ENCODE assay signal across 21 cellular contexts in genomic region chr1:245118806-245119205, GRCh38.
"Had no signal": no experiment of that assay in that cellular context is flagged by ENCODE, and none has a peak within 500 bp of the region (broad histone marks: within the 10 kb centered on the region; RNA-seq: fewer than 3 reads in every experiment).

No MANE protein-coding gene starts in this region.

- H3K27me3 ChIP-seq: cardiac muscle cell, esophagus squamous epithelium, heart left ventricle, right atrium auricular region, suprapubic skin, thyroid gland had no signal

- H3K27me3 Mint-ChIP-seq: dendritic cell treated with granulocyte-macrophage colony-stimulating factor and Interleukin-4, amounts not matched to agents 40 ng/mL and 50 ng/mL, for 4 days; naive B cell had no signal

- H3K4me1 ChIP-seq: esophagus squamous epithelium, right atrium auricular region, suprapubic skin had no signal

- H3K4me1 Mint-ChIP-seq: naive B cell; nephron; stimulated activated effector memory CD8-positive, alpha-beta T cell treated with anti-CD3 and anti-CD28 coated beads, Interleukin-12 subunit alpha, Interleukin-12 subunit beta, amount 100 ng/mL, for 72 hours had no signal

- FAIRE-seq: colon, frontal cortex, islet of Langerhans had no signal

- H3K4me3 ChIP-seq: cardiac muscle cell, esophagus squamous epithelium, heart left ventricle, right atrium auricular region, smooth muscle cell, suprapubic skin, thyroid gland had no signal

- H3K9me3 ChIP-seq: esophagus squamous epithelium, heart left ventricle, right atrium auricular region, suprapubic skin, thyroid gland had no signal

- H3K4me3 Mint-ChIP-seq: dendritic cell treated with granulocyte-macrophage colony-stimulating factor and Interleukin-4, amounts not matched to agents 40 ng/mL and 50 ng/mL, for 4 days; naive B cell; nephron; stimulated activated effector memory CD8-positive, alpha-beta T cell treated with anti-CD3 and anti-CD28 coated beads, Interleukin-12 subunit alpha, Interleukin-12 subunit beta, amount 100 ng/mL, for 72 hours had no signal

- H3K27ac ChIP-seq: cardiac muscle cell, esophagus squamous epithelium, heart left ventricle, right atrium auricular region, suprapubic skin, thyroid gland had no signal

- ATAC-seq: heart left ventricle; left lobe of liver; stimulated activated effector memory CD8-positive, alpha-beta T cell treated with anti-CD3 and anti-CD28 coated beads, Interleukin-12 subunit alpha, Interleukin-12 subunit beta, amount 100 ng/mL, for 72 hours; stimulated activated naive CD8-positive, alpha-beta T cell treated with anti-CD3 and anti-CD28 coated beads, Interleukin-15, Interleukin-2, amounts not matched to agents 100 U/mL and 50 U/mL, for 24 hours had no signal

- DNase-seq: cerebellar nuclear complex; esophagus squamous epithelium; heart left ventricle; hypothalamus; naive B cell; posterior cingulate gyrus; stimulated activated CD4-positive, alpha-beta T cell treated with anti-CD3 and anti-CD28 coated beads, Interleukin-4, amount 100 ng/mL, for 1 hour; stimulated activated CD8-positive, alpha-beta memory T cell treated with anti-CD3 and anti-CD28 coated beads, Interleukin-4, amount 100 ng/mL, for 48 hours; stimulated activated naive CD8-positive, alpha-beta T cell treated with anti-CD3 and anti-CD28 coated beads, Interleukin-15, Interleukin-2, amounts not matched to agents 100 U/mL and 50 U/mL, for 24 hours; thyroid gland had no signal

- H3K36me3 Mint-ChIP-seq: naive B cell; stimulated activated effector memory CD8-positive, alpha-beta T cell treated with anti-CD3 and anti-CD28 coated beads, Interleukin-12 subunit alpha, Interleukin-12 subunit beta, amount 100 ng/mL, for 72 hours had no signal

- H3K36me3 ChIP-seq: cardiac muscle cell, esophagus squamous epithelium, right atrium auricular region, suprapubic skin, thyroid gland had no signal

- H3K27ac Mint-ChIP-seq: dendritic cell treated with granulocyte-macrophage colony-stimulating factor and Interleukin-4, amounts not matched to agents 40 ng/mL and 50 ng/mL, for 4 days; nephron; stimulated activated effector memory CD8-positive, alpha-beta T cell treated with anti-CD3 and anti-CD28 coated beads, Interleukin-12 subunit alpha, Interleukin-12 subunit beta, amount 100 ng/mL, for 72 hours had no signal

- H3K9me3 Mint-ChIP-seq: dendritic cell treated with granulocyte-macrophage colony-stimulating factor and Interleukin-4, amounts not matched to agents 40 ng/mL and 50 ng/mL, for 4 days; nephron; stimulated activated effector memory CD8-positive, alpha-beta T cell treated with anti-CD3 and anti-CD28 coated beads, Interleukin-12 subunit alpha, Interleukin-12 subunit beta, amount 100 ng/mL, for 72 hours had no signal
